In genomic region chr20:25237610-25238318, GRCh38 we compare ENCODE assay signal across 1 cellular context.
TF ChIP-seq lines count a peak whose summit lies in the region.

No MANE protein-coding gene starts in this region.

TF ChIP-seq in K562, 482 proteins besides CTCF, POLR2A, EP300 and RAD21 (continued from another document and continues in another):
- TF ChIP-seq TRIM25 (IDR thresholded peaks at IDR 0.05; ENCODE audit: borderline replicate concordance) (no peak), ZNF197 (CRISPR knock-in tag; IDR thresholded peaks at IDR 0.05; ENCODE audit: low read depth) (peak; percentile 80; the same call in 1 of the 2 replicates), SMARCC2 (IDR thresholded peaks at IDR 0.05; ENCODE audit: low read depth) (peak; percentile 77), POLR2AphosphoS5 (IDR thresholded peaks at IDR 0.05; ENCODE audit: control insufficient read depth, insufficient read depth, low read depth, low read length) (no peak), ZNF282 (CRISPR knock-in tag; IDR thresholded peaks at IDR 0.05) (no peak), MTA3 (IDR thresholded peaks at IDR 0.05; ENCODE audit: borderline replicate concordance) (no peak; the same call in 1 of the 2 replicates), ZSCAN32 (CRISPR knock-in tag; IDR thresholded peaks at IDR 0.05) (no peak), FOXK1 (CRISPR knock-in tag; IDR thresholded peaks at IDR 0.05; ENCODE audit: borderline replicate concordance) (0 out of 2 replicates have a peak, but pooled peaks have one; percentile 32), SETDB1 (IDR thresholded peaks at IDR 0.05; ENCODE audit: low read length) (no peak), ZNF717 (CRISPR knock-in tag; IDR thresholded peaks at IDR 0.05) (no peak), PPARD (CRISPR knock-in tag; IDR thresholded peaks at IDR 0.05) (no peak), GATAD2B (IDR thresholded peaks at IDR 0.05; ENCODE audit: borderline replicate concordance) (no peak; the same call in 1 of the 2 replicates), RHOXF2B (CRISPR knock-in tag; conservative IDR thresholded peaks at IDR 0.05) (0 out of 2 replicates have a peak, but pooled peaks have one; percentile 28), HEY1 (CRISPR knock-in tag; IDR thresholded peaks at IDR 0.05; ENCODE audit: borderline replicate concordance) (no peak), KDM2B (CRISPR knock-in tag; IDR thresholded peaks at IDR 0.05) (no peak), ZNF57 (CRISPR knock-in tag; IDR thresholded peaks at IDR 0.05) (no peak), NR2C1 (IDR thresholded peaks at IDR 0.05) (no peak), NR2C1 (tag; IDR thresholded peaks at IDR 0.05) (no peak), TCF3 (CRISPR knock-in tag; IDR thresholded peaks at IDR 0.05) (peak; percentile 39; the same call in 1 of the 2 replicates), NFIC (IDR thresholded peaks at IDR 0.05) (no peak), NCOA2 (IDR thresholded peaks at IDR 0.05; ENCODE audit: partially characterized antibody in 2 of 2) (peak in 1 of 2 experiments; percentile 72), CCNT2 (IDR thresholded peaks at IDR 0.05; ENCODE audit: borderline replicate concordance, extremely low read depth, insufficient read length, low read depth, low read length) (peak; percentile 17), NEUROD1 (IDR thresholded peaks at IDR 0.05; ENCODE audit: borderline replicate concordance, low read depth, low read length, partially characterized antibody) (peak; percentile 50), HNRNPK (IDR thresholded peaks at IDR 0.05; ENCODE audit: low read depth, low read length, poor library complexity, severe bottlenecking) (no peak), TFE3 (CRISPR knock-in tag; IDR thresholded peaks at IDR 0.05) (no peak), ARID1B (IDR thresholded peaks at IDR 0.05) (peak; percentile 88), TEAD1 (CRISPR knock-in tag; IDR thresholded peaks at IDR 0.05) (0 out of 4 replicates have a peak, but pooled peaks of 1 of the 2 experiments have one; percentile 61), PTTG1 (tag; IDR thresholded peaks at IDR 0.05; ENCODE audit: low read depth) (no peak), LCOR (CRISPR knock-in tag; IDR thresholded peaks at IDR 0.05) (peak; percentile 87), ILF3 (IDR thresholded peaks at IDR 0.05; ENCODE audit: borderline replicate concordance) (no peak), STAT5A (IDR thresholded peaks at IDR 0.05; ENCODE audit: borderline replicate concordance, low read length) (0 out of 2 replicates have a peak, but pooled peaks have one; percentile 28), FOXA3 (CRISPR knock-in tag; conservative IDR thresholded peaks at IDR 0.05 in 1 of 2, IDR thresholded peaks at IDR 0.05 in 1 of 2) (no peak), TARDBP (IDR thresholded peaks at IDR 0.05) (no peak), ZNF586 (CRISPR knock-in tag; conservative IDR thresholded peaks at IDR 0.05) (no peak), MAFK (IDR thresholded peaks at IDR 0.05; ENCODE audit: low read length) (peak; percentile 5; the same call in 1 of the 2 replicates), MEF2D (tag; conservative IDR thresholded peaks at IDR 0.05; ENCODE audit: low read depth) (no peak), THRA (IDR thresholded peaks at IDR 0.05) (no peak), RFX1 (IDR thresholded peaks at IDR 0.05) (no peak)
- TF ChIP-seq, protein P1, sequence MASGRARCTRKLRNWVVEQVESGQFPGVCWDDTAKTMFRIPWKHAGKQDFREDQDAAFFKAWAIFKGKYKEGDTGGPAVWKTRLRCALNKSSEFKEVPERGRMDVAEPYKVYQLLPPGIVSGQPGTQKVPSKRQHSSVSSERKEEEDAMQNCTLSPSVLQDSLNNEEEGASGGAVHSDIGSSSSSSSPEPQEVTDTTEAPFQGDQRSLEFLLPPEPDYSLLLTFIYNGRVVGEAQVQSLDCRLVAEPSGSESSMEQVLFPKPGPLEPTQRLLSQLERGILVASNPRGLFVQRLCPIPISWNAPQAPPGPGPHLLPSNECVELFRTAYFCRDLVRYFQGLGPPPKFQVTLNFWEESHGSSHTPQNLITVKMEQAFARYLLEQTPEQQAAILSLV (tag; IDR thresholded peaks at IDR 0.05) = 0 out of 2 replicates have a peak, but pooled peaks have one; percentile 50
- TF ChIP-seq, protein P2, sequence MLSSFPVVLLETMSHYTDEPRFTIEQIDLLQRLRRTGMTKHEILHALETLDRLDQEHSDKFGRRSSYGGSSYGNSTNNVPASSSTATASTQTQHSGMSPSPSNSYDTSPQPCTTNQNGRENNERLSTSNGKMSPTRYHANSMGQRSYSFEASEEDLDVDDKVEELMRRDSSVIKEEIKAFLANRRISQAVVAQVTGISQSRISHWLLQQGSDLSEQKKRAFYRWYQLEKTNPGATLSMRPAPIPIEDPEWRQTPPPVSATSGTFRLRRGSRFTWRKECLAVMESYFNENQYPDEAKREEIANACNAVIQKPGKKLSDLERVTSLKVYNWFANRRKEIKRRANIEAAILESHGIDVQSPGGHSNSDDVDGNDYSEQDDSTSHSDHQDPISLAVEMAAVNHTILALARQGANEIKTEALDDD (IDR thresholded peaks at IDR 0.05) = no peak
- TF ChIP-seq, protein P3, sequence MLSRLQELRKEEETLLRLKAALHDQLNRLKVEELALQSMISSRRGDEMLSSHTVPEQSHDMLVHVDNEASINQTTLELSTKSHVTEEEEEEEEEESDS (CRISPR knock-in tag; IDR thresholded peaks at IDR 0.05) = no peak
- TF ChIP-seq, protein P4, sequence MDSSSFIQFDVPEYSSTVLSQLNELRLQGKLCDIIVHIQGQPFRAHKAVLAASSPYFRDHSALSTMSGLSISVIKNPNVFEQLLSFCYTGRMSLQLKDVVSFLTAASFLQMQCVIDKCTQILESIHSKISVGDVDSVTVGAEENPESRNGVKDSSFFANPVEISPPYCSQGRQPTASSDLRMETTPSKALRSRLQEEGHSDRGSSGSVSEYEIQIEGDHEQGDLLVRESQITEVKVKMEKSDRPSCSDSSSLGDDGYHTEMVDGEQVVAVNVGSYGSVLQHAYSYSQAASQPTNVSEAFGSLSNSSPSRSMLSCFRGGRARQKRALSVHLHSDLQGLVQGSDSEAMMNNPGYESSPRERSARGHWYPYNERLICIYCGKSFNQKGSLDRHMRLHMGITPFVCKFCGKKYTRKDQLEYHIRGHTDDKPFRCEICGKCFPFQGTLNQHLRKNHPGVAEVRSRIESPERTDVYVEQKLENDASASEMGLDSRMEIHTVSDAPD (CRISPR knock-in tag; IDR thresholded peaks at IDR 0.05) = no peak
- TF ChIP-seq, protein P5, sequence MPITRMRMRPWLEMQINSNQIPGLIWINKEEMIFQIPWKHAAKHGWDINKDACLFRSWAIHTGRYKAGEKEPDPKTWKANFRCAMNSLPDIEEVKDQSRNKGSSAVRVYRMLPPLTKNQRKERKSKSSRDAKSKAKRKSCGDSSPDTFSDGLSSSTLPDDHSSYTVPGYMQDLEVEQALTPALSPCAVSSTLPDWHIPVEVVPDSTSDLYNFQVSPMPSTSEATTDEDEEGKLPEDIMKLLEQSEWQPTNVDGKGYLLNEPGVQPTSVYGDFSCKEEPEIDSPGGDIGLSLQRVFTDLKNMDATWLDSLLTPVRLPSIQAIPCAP (CRISPR knock-in tag; IDR thresholded peaks at IDR 0.05; ENCODE audit: borderline replicate concordance) = no peak
- TF ChIP-seq, protein P6, sequence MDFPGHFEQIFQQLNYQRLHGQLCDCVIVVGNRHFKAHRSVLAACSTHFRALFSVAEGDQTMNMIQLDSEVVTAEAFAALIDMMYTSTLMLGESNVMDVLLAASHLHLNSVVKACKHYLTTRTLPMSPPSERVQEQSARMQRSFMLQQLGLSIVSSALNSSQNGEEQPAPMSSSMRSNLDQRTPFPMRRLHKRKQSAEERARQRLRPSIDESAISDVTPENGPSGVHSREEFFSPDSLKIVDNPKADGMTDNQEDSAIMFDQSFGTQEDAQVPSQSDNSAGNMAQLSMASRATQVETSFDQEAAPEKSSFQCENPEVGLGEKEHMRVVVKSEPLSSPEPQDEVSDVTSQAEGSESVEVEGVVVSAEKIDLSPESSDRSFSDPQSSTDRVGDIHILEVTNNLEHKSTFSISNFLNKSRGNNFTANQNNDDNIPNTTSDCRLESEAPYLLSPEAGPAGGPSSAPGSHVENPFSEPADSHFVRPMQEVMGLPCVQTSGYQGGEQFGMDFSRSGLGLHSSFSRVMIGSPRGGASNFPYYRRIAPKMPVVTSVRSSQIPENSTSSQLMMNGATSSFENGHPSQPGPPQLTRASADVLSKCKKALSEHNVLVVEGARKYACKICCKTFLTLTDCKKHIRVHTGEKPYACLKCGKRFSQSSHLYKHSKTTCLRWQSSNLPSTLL (IDR thresholded peaks at IDR 0.05) = no peak
- TF ChIP-seq, protein P7, sequence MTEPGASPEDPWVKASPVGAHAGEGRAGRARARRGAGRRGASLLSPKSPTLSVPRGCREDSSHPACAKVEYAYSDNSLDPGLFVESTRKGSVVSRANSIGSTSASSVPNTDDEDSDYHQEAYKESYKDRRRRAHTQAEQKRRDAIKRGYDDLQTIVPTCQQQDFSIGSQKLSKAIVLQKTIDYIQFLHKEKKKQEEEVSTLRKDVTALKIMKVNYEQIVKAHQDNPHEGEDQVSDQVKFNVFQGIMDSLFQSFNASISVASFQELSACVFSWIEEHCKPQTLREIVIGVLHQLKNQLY (CRISPR knock-in tag; conservative IDR thresholded peaks at IDR 0.05) = no peak
- TF ChIP-seq, protein P8, sequence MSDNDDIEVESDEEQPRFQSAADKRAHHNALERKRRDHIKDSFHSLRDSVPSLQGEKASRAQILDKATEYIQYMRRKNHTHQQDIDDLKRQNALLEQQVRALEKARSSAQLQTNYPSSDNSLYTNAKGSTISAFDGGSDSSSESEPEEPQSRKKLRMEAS (CRISPR knock-in tag; IDR thresholded peaks at IDR 0.05) = peak; percentile 65; the same call in 1 of the 2 replicates
- TF ChIP-seq, protein P9, sequence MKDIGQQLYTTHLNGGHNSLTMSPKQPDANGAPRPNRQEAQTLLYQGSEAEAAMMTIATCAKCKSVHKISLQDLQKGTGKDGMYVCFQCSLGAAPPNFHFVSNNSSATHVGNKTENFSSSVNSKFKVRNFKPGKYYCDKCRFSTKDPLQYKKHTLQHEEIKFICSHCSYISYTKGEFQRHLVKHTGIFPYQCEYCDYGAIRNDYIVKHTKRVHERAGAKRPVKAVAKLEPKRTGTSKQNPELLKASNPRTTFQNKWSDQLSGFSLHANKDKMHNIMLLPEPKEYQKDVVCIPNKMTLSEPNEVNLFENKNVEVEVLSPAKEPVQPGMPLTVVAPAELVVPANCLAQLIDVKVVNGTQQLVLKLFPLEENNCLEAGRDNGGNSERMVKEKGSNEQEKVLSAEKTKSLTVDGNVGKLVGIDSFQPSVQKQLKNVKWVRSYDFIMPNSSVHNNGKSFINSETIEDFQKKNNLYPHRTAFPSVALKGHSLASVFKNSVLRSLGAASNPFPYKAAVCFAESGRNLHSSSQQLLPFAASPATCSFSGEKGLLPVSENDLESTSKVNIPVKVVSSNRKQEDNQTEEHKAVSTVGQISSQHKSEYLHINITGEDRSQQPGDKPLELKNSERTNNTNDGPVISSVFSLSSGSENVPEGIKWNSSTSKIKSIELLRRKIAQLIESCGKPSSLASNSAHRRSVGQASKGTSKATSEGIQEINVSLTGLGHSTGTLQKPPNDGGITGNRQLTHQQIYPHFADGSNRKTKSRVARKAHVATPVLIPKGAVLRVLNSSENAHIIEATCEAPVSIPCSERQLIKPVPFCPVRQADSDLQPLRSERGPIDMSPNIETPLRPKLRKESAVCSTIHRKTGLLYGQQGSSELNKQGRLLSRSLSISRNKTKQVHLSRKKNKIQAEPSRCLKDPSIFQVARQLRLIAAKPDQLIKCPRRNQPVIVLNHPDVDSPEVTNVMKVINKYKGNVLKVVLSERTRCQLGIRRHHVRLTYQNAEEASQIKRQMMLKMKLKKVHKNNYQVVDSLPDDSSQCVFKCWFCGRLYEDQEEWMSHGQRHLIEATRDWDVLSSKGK (CRISPR knock-in tag; IDR thresholded peaks at IDR 0.05) = no peak
- TF ChIP-seq, protein P10, sequence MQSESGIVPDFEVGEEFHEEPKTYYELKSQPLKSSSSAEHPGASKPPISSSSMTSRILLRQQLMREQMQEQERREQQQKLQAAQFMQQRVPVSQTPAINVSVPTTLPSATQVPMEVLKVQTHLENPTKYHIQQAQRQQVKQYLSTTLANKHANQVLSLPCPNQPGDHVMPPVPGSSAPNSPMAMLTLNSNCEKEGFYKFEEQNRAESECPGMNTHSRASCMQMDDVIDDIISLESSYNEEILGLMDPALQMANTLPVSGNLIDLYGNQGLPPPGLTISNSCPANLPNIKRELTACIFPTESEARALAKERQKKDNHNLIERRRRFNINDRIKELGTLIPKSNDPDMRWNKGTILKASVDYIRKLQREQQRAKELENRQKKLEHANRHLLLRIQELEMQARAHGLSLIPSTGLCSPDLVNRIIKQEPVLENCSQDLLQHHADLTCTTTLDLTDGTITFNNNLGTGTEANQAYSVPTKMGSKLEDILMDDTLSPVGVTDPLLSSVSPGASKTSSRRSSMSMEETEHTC (IDR thresholded peaks at IDR 0.05) = no peak
